Comparison of ENCODE assay signal across 8 cellular contexts in the genomic region with DNA sequence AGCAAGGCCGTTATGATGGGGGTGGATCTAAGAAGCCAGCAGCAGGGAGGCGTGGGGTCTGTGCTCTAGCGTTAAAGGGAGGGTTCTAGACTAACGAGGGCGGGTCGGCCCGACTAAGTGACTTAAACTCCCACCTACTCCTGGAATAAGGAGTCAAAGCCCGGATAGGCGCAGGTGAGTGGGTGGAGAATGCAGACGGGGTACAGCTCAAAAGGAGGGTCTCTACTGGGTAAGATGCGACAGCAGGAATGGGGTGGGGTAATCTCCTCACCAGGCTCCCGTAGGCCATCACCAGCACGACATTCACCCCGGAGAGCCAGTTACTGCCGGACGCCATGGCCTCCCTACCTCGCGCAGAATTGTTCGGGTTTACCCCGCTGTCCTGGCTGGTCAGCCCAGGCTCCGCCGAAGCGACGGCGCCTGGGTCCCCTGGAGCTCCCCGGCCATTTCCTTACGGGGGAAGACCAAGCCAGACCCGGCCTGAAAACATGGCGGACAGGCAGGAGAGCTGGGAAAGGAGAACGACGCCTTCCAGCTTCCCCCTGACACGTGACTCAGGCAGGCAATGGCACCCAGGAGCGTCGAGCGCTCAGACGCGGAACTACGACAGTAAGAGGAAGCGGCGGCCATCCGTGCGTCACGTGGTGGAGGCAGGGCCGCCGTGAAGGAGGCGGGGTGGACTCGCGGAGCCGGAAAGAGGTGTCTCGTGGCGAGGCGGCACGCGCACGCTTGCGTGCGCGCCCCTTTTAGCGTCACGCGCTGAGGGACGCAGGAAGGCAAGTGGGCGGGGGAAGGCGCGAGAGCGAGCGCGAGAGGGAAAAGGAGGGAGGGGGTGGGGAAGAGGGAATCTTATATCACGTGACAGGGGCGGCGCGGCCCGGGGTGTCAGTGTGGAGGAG. TPM values are rescaled to one million over a fixed set of nuclear protein-coding genes. Genes with fewer than 3 reads are reported as not detected.
DNase-seq lines count a peak whose midpoint lies in the region; ATAC-seq, FAIRE-seq and TF ChIP-seq lines count a peak whose summit lies in the region.

A gene with protein sequence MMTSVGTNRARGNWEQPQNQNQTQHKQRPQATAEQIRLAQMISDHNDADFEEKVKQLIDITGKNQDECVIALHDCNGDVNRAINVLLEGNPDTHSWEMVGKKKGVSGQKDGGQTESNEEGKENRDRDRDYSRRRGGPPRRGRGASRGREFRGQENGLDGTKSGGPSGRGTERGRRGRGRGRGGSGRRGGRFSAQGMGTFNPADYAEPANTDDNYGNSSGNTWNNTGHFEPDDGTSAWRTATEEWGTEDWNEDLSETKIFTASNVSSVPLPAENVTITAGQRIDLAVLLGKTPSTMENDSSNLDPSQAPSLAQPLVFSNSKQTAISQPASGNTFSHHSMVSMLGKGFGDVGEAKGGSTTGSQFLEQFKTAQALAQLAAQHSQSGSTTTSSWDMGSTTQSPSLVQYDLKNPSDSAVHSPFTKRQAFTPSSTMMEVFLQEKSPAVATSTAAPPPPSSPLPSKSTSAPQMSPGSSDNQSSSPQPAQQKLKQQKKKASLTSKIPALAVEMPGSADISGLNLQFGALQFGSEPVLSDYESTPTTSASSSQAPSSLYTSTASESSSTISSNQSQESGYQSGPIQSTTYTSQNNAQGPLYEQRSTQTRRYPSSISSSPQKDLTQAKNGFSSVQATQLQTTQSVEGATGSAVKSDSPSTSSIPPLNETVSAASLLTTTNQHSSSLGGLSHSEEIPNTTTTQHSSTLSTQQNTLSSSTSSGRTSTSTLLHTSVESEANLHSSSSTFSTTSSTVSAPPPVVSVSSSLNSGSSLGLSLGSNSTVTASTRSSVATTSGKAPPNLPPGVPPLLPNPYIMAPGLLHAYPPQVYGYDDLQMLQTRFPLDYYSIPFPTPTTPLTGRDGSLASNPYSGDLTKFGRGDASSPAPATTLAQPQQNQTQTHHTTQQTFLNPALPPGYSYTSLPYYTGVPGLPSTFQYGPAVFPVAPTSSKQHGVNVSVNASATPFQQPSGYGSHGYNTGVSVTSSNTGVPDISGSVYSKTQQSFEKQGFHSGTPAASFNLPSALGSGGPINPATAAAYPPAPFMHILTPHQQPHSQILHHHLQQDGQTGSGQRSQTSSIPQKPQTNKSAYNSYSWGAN (plus strand): TSS at position 885 of the 899 bp plus-strand sequence. CDS start 4,169 bp downstream, outside the sequence.

- peaks cover 46% of the 10 kb centered on the region for H3K4me1 Mint-ChIP-seq in CD14-positive monocyte

- BruUV-seq in HepG2 (replicated peaks; lab: Mats Ljungman, UMichigan), result TSS peak; percentile 75

- ATAC-seq in GM19397 (IDR thresholded peaks at IDR 0.05; ENCODE audit: unreplicated experiment), result peak; percentile 94
- peak; percentile 76 for ATAC-seq in HG03571 (IDR thresholded peaks at IDR 0.05; ENCODE audit: unreplicated experiment)
- peak; percentile 95 for ATAC-seq in HepG2

- no peak; the same call in 1 of the 2 replicates for TF ChIP-seq RAD21 in HepG2 (CRISPR knock-in tag; IDR thresholded peaks at IDR 0.05)

- H3K4me1 ChIP-seq in HepG2 (ENCODE audit: insufficient read depth, low read length), result peaks cover 79% of the 10 kb centered on the region

- H3K27me3 Mint-ChIP-seq in CD14-positive monocyte (ENCODE audit: low read depth in 3 of 3), result peaks cover 0 to 5% (median 2%) of the 10 kb centered on the region in 3 donors

- TF ChIP-seq POLR2A in HepG2 (IDR thresholded peaks at IDR 0.05; ENCODE audit: insufficient read depth in 1 of 2, low read depth in 2 of 2, low read length in 2 of 2), result peak; percentile 73 to 87

- H3K9me3 ChIP-seq in HepG2 (ENCODE audit: low read length), result no peaks in the 10 kb centered on the region

- H2AFZ ChIP-seq in HepG2 (ENCODE audit: low read length), result peak within 1 kb of the TSS; percentile 42

- H3K27ac ChIP-seq in HepG2 (ENCODE audit: extremely low read length, insufficient read depth, low read length), result peak within 1 kb of the TSS; percentile 100

- peaks cover 24 to 42% of the 10 kb centered on the region in 2 donors for H3K36me3 Mint-ChIP-seq in CD14-positive monocyte

- under 1% methylated on average over 60 of the region's 73 CpGs for WGBS in HepG2 (ENCODE audit: low lambda C conversion rate)

- H3K27me3 ChIP-seq in HepG2 (ENCODE audit: control insufficient read depth in 1 of 2, insufficient read depth in 2 of 2, low read length in 2 of 2), result no peaks in the 10 kb centered on the region; a peak in 1 of 5 replicates

- H3K4me3 Mint-ChIP-seq in CD14-positive monocyte, result peak within 1 kb of the TSS; percentile 82 to 97

- intact Hi-C loops in CD14-positive monocyte (cut with micrococcal nuclease) (loop anchor here in 1 of 2 donors (5.0 kb wide), 3 partner anchors 38 to 337 kb away; a partner anchor contains a TSS), HepG2 (cut with micrococcal nuclease; ENCODE audit: unreplicated experiment) (loop anchor here (2.0 kb wide), 1 partner anchor 16 kb away; no protein-coding TSS in a partner anchor)

- peak within 1 kb of the TSS; percentile 90 to 99 (median 96) for H3K4me3 ChIP-seq in HepG2 (replicated peaks in 1 of 3; ENCODE audit: insufficient read depth in 1 of 3, low read depth in 2 of 3, low read length in 3 of 3)

- H3K9ac ChIP-seq in HepG2 (ENCODE audit: insufficient read depth, low read depth, low read length), result peak within 1 kb of the TSS; percentile 100

- H3K9me3 Mint-ChIP-seq in CD14-positive monocyte, result no peaks in the 10 kb centered on the region

- peaks cover 28% of the 10 kb centered on the region for H4K20me1 ChIP-seq in HepG2 (ENCODE audit: insufficient read depth, low read length)

- POLR2A ChIA-PET in HepG2 (lab: Yijun Ruan, JAX), result interaction anchor here (0.6 to 3.0 kb wide), 20 partner anchors 10 to 1715 kb away, joined by 3 to 29 read pairs (median 4); a partner anchor contains a TSS

- TF ChIP-seq CTCF in CD14-positive monocyte (IDR thresholded peaks at IDR 0.05) (no peak), HepG2 (CRISPR knock-in tag; IDR thresholded peaks at IDR 0.05) (0 out of 2 replicates have a peak, but pooled peaks have one; percentile 4)

- TF ChIP-seq EP300 in HepG2 (IDR thresholded peaks at IDR 0.05; ENCODE audit: low read depth in 2 of 2, low read length in 2 of 2), result peak in 1 of 2 experiments; percentile 39; a peak in 1 of 4 replicates
- peak; percentile 65; the same call in 1 of the 2 replicates for TF ChIP-seq EP300 in HepG2 (CRISPR knock-in tag; IDR thresholded peaks at IDR 0.05; ENCODE audit: borderline replicate concordance)

- CTCF ChIA-PET in HepG2 (lab: Yijun Ruan, JAX; ENCODE audit: low intra/inter-chr PET ratio, low total read pairs), result no interaction called here

- H3K27ac Mint-ChIP-seq in CD14-positive monocyte, result peak within 1 kb of the TSS; percentile 99 to 100 (median 99)

- H3K79me2 ChIP-seq in HepG2 (ENCODE audit: insufficient read depth, low read length), result peaks cover 81% of the 10 kb centered on the region

- H3K4me2 ChIP-seq in HepG2 (ENCODE audit: low read depth, low read length), result peak within 1 kb of the TSS; percentile 89

- peak; percentile 99 for DNase-seq in CD14-positive monocyte (ENCODE audit: low spot score)
- peak; percentile 100 for DNase-seq in NCI-H82 (lab: John Stamatoyannopoulos, UW)
- DNase-seq in activated CD4-positive, alpha-beta T cell treated with anti-CD3 and anti-CD28 coated beads, Interleukin-2, amount 50 U/mL, for 48 hours, result peak; percentile 97 to 98
- DNase-seq in dermis microvascular lymphatic vessel endothelial cell (ENCODE audit: low read depth in 2 of 2), result peak; percentile 98 to 99
- peak; percentile 98 for DNase-seq in HepG2 (ENCODE audit: low spot score)
- DNase-seq in stimulated activated CD4-positive, alpha-beta T cell treated with anti-CD3 and anti-CD28 coated beads, Interleukin-4, amount 100 ng/mL, for 1 hour, result peak; percentile 99

- H3K36me3 ChIP-seq in HepG2 (replicated peaks in 1 of 2; ENCODE audit: control insufficient read depth in 1 of 2, insufficient read depth in 2 of 2, low read length in 2 of 2), result peaks cover 4 to 23% of the 10 kb centered on the region in 2 experiments

- in situ Hi-C loops in HepG2 (cut with HindIII; ENCODE audit: extremely low pct_ligation_motif_present, low pct_unique_long_range_greater_than_20kb), result no loop called here

- peak; percentile 87 for FAIRE-seq in HepG2 (lab: Jason Lieb, UNC)

TF ChIP-seq in HepG2, 621 proteins besides CTCF, POLR2A, EP300 and RAD21 (continues in another document):
- TF ChIP-seq IKZF1 (IDR thresholded peaks at IDR 0.05), result no peak
- TF ChIP-seq MTA3 (CRISPR knock-in tag; IDR thresholded peaks at IDR 0.05), result no peak

RNA-seq across cellular contexts. Expression of the gene that starts here (rescaled TPM):
- polyA plus RNA-seq in CD14-positive monocyte, result 10 to 100 TPM; 40.1 to 46.8 TPM
- 34.9 and 49.2 TPM in 2 replicates for total RNA-seq in dermis microvascular lymphatic vessel endothelial cell
- 74.2 and 75.9 TPM in 2 replicates for total RNA-seq in HepG2 (2016; rRNA removed; fragmentation: Illumina TruSeq; extraction: Trizol)
- 32.2 and 32.3 TPM in 2 replicates for total RNA-seq in HepG2 (2016; cell fraction: cytosol; rRNA removed; fragmentation: Illumina TruSeq; extraction: Trizol; ENCODE audit: low read depth)
- total RNA-seq in HepG2 (2016; cell fraction: insoluble cytoplasmic fraction; rRNA removed; fragmentation: Illumina TruSeq; extraction: Trizol), result 62.4 and 77.2 TPM in 2 replicates
- total RNA-seq in HepG2 (2016; cell fraction: membrane; rRNA removed; fragmentation: Illumina TruSeq; extraction: Trizol), result 48.4 and 51.5 TPM in 2 replicates
- total RNA-seq in HepG2 (2016; cell fraction: nucleus; rRNA removed; fragmentation: Illumina TruSeq; extraction: Trizol), result 90.2 and 98.9 TPM in 2 replicates
- 140 and 159 TPM in 2 replicates for polyA plus RNA-seq in HepG2 (2011; rRNA removed)
- polyA plus RNA-seq in HepG2 (2011; cell fraction: cytosol; rRNA removed), result 59.5 and 64.7 TPM in 2 replicates
- polyA plus RNA-seq in HepG2 (2011; cell fraction: nucleus; rRNA removed), result 243 and 295 TPM in 2 replicates
- 73.3 and 82.5 TPM in 2 replicates for polyA plus RNA-seq in HepG2 (2012)
- 27.7 and 30.6 TPM in 2 replicates for polyA plus RNA-seq in HepG2 (2016; cell fraction: cytosol; fragmentation: Illumina TruSeq; extraction: Trizol; ENCODE audit: low read depth)
- polyA plus RNA-seq in HepG2 (2016; cell fraction: insoluble cytoplasmic fraction; fragmentation: Illumina TruSeq; extraction: Trizol; ENCODE audit: low read depth), result 83.4 and 108 TPM in 2 replicates
- polyA plus RNA-seq in HepG2 (2016; cell fraction: membrane; fragmentation: Illumina TruSeq; extraction: Trizol; ENCODE audit: low read depth), result 43.4 and 53.2 TPM in 2 replicates
- 205 and 223 TPM in 2 replicates for polyA plus RNA-seq in HepG2 (2016; cell fraction: nucleus; fragmentation: Illumina TruSeq; extraction: Trizol; ENCODE audit: insufficient read depth, low read depth)
- 231 and 359 TPM in 2 replicates for polyA minus RNA-seq in HepG2 (2011; rRNA and poly(A)+ RNA removed; ENCODE audit: low replicate concordance)
- 29.0 and 31.7 TPM in 2 replicates for polyA minus RNA-seq in HepG2 (2011; cell fraction: cytosol; rRNA and poly(A)+ RNA removed)
- 310 and 330 TPM in 2 replicates for polyA minus RNA-seq in HepG2 (2011; cell fraction: nucleus; rRNA and poly(A)+ RNA removed)

Comparison
In these comparisons a context has a peak if more than half of its experiments do, and no peak if none do; other contexts are left out.
1. Peak in every context shown above with its lines: DNase-seq, ATAC-seq, H3K4me3 ChIP-seq and H3K27ac ChIP-seq.